In genomic region chr2:129929321-129930290, GRCh38 we compare ENCODE assay signal across 18 cellular contexts. TPM values are rescaled to one million over a fixed set of nuclear protein-coding genes. Genes with fewer than 3 reads are reported as not detected.
DNase-seq lines count a peak whose midpoint lies in the region; ATAC-seq and TF ChIP-seq lines count a peak whose summit lies in the region.
"Had no signal": no experiment of that assay in that cellular context is flagged by ENCODE, and none has a peak within 500 bp of the region (broad histone marks: within the 10 kb centered on the region; RNA-seq: fewer than 3 reads in every experiment).

No MANE protein-coding gene starts in this region.

- H3K27ac ChIP-seq in left ventricle myocardium inferior (replicated peaks), result peak overlapping the region; percentile 69
- H3K27ac ChIP-seq: colonic mucosa had no signal

- no peaks in the 10 kb centered on the region for H3K36me3 ChIP-seq in left ventricle myocardium inferior
- H3K36me3 ChIP-seq: colonic mucosa had no signal

- intact Hi-C loops in left ventricle myocardium inferior (cut with micrococcal nuclease), result no loop called here

- H3K27me3 ChIP-seq in left ventricle myocardium inferior (ENCODE audit: low read depth), result peaks cover 54% of the 10 kb centered on the region

- ATAC-seq in HG02840 (IDR thresholded peaks at IDR 0.05; ENCODE audit: low FRiP score, unreplicated experiment) (no peak), GM18867 (IDR thresholded peaks at IDR 0.05; ENCODE audit: unreplicated experiment) (no peak), GM18520 (IDR thresholded peaks at IDR 0.05; ENCODE audit: unreplicated experiment) (no peak)

- DNase-seq in Daoy (ENCODE audit: low read depth), result peak; percentile 57
- DNase-seq in amygdala (lab: John Stamatoyannopoulos, UW), result peak in 42 of 56 donors; percentile 20 to 86 (median 68)
- DNase-seq in left ventricle myocardium inferior, result peak; percentile 71
- peak; percentile 96 for DNase-seq in pons (ENCODE audit: low spot score)
- DNase-seq in HUDEP-2 (lab: John Stamatoyannopoulos, UW; ENCODE audit: unreplicated experiment in 76 of 76), result no peak
- DNase-seq: activated CD4-positive, alpha-beta T cell treated with anti-CD3 and anti-CD28 coated beads, Interleukin-2, amount 50 U/mL, for 1 hour; activated naive CD4-positive, alpha-beta T cell treated with anti-CD3 and anti-CD28 coated beads, Interleukin-2, amount 50 U/mL, for 16 hours; CD4-positive, alpha-beta T cell; colonic mucosa; naive B cell; NCI-H1694; NCI-H82; stimulated activated naive CD4-positive, alpha-beta T cell treated with Interleukin-2 at 50 U/mL for 16 hours; SW 1271 had no signal

- no peak overlapping the region for H3K4me3 ChIP-seq in left ventricle myocardium inferior
- H3K4me3 ChIP-seq: colonic mucosa had no signal

- no peaks in the 10 kb centered on the region for H3K9me3 ChIP-seq in left ventricle myocardium inferior (replicated peaks)
- H3K9me3 ChIP-seq: colonic mucosa had no signal

- peaks cover 4% of the 10 kb centered on the region for H3K4me1 ChIP-seq in left ventricle myocardium inferior
- H3K4me1 ChIP-seq: colonic mucosa had no signal

- no peak for TF ChIP-seq CTCF in left ventricle myocardium inferior (IDR thresholded peaks at IDR 0.05; ENCODE audit: borderline replicate concordance)

RNA-seq across cellular contexts. Expression of gene RAB6C, which starts 49.9 kb away (rescaled TPM):
- total RNA-seq in Daoy (2014; rRNA removed; shearing (Covaris generic)), result not detected in 2 replicates
- total RNA-seq in left ventricle myocardium inferior, result 0.16 TPM
- total RNA-seq: CD4-positive, alpha-beta T cell; HT1080 had no signal

Comparison
In these comparisons a context has a peak if more than half of its experiments do, and no peak if none do; other contexts are left out.
1. DNase-seq: peak in Daoy (single experiment), amygdala (42 of 56), left ventricle myocardium inferior (single experiment) and pons (single experiment); none in HUDEP-2 (0 of 76).